ENCODE assay signal across 9 cellular contexts in genomic region chr13:36297259-36297599, GRCh38. TPM values are rescaled to one million over a fixed set of nuclear protein-coding genes. Genes with fewer than 3 reads are reported as not detected.
DNase-seq lines count a peak whose midpoint lies in the region; ATAC-seq and TF ChIP-seq lines count a peak whose summit lies in the region.
"Had no signal": no experiment of that assay in that cellular context is flagged by ENCODE, and none has a peak within 500 bp of the region (broad histone marks: within the 10 kb centered on the region; RNA-seq: fewer than 3 reads in every experiment).

No MANE protein-coding gene starts in this region.

- H3K27ac Mint-ChIP-seq in progenitor cell of endocrine pancreas = peak overlapping the region; percentile 95

- peak; percentile 16 for DNase-seq in NOMO-1 treated with DMSO at 0.1 percent for 48 hours (lab: John Stamatoyannopoulos, UW; ENCODE audit: unreplicated experiment)
- DNase-seq in NOMO-1 treated with dmso at 0.1 percent for 144 hours (lab: John Stamatoyannopoulos, UW; ENCODE audit: unreplicated experiment) = no peak
- peak; percentile 15 for DNase-seq in globus pallidus (ENCODE audit: low spot score)
- DNase-seq in progenitor cell of endocrine pancreas (ENCODE audit: low spot score, unreplicated experiment) = no peak
- no peak for DNase-seq in NCI-H146 treated with DMSO at 0.1 percent for 48 hours (lab: John Stamatoyannopoulos, UW; ENCODE audit: unreplicated experiment)
- DNase-seq: DND-41 had no signal

- peaks cover 10% of the 10 kb centered on the region for H3K4me1 Mint-ChIP-seq in progenitor cell of endocrine pancreas (ENCODE audit: low read depth)

- H3K9me3 Mint-ChIP-seq in progenitor cell of endocrine pancreas (ENCODE audit: low read depth) = peaks cover 5% of the 10 kb centered on the region

- H3K4me3 Mint-ChIP-seq in progenitor cell of endocrine pancreas (ENCODE audit: low read depth) = peak overlapping the region; percentile 90

- H3K27ac ChIP-seq in VCaP = peak overlapping the region; percentile 68

- TF ChIP-seq CTCF in VCaP (conservative IDR thresholded peaks at IDR 0.05) = no peak
- TF ChIP-seq CTCF in progenitor cell of endocrine pancreas (IDR thresholded peaks at IDR 0.05; ENCODE audit: unreplicated experiment) = no peak

- H3K36me3 Mint-ChIP-seq in progenitor cell of endocrine pancreas (ENCODE audit: insufficient read depth) = peaks cover 11% of the 10 kb centered on the region

- ATAC-seq in HG03025 (IDR thresholded peaks at IDR 0.05; ENCODE audit: low FRiP score, unreplicated experiment) (peak; percentile 68), GM21367 (IDR thresholded peaks at IDR 0.05; ENCODE audit: unreplicated experiment) (no peak)

- H3K27me3 Mint-ChIP-seq in progenitor cell of endocrine pancreas = no peaks in the 10 kb centered on the region

RNA-seq across cellular contexts. Expression of gene CCDC169, which starts 0.4 kb away (rescaled TPM):
- 5.8 and 6.5 TPM in 2 replicates for total RNA-seq in progenitor cell of endocrine pancreas

RNA-seq across cellular contexts. Expression of gene SPART, which starts 49.0 kb away (rescaled TPM):
- total RNA-seq in progenitor cell of endocrine pancreas = 73.4 and 76.5 TPM in 2 replicates

Comparison
In these comparisons a context has a peak if more than half of its experiments do, and no peak if none do; other contexts are left out.
1. DNase-seq: peak in NOMO-1 treated with DMSO at 0.1 percent for 48 hours (single experiment) and globus pallidus (single experiment); none in NOMO-1 treated with dmso at 0.1 percent for 144 hours (single experiment), progenitor cell of endocrine pancreas (single experiment) and NCI-H146 treated with DMSO at 0.1 percent for 48 hours (single experiment).